Comparison of ENCODE assay signal across 36 cellular contexts in genomic region chr9:136333045-136333444, GRCh38. TPM values are rescaled to one million over a fixed set of nuclear protein-coding genes. Genes with fewer than 3 reads are reported as not detected.
"Had no signal": no experiment of that assay in that cellular context is flagged by ENCODE, and none has a peak within 500 bp of the region (broad histone marks: within the 10 kb centered on the region; RNA-seq: fewer than 3 reads in every experiment).

No MANE protein-coding gene starts in this region.

- H3K9me3 ChIP-seq: colonic mucosa, esophagus muscularis mucosa, gastroesophageal sphincter, left ventricle myocardium inferior, lower lobe of right lung, neutrophil, stomach, thyroid gland had no signal

- H3K27ac Mint-ChIP-seq: dendritic cell treated with granulocyte-macrophage colony-stimulating factor and Interleukin-4, amounts not matched to agents 40 ng/mL and 50 ng/mL, for 4 days; endodermal cell; immature natural killer cell; natural killer cell; progenitor cell of endocrine pancreas had no signal

- ATAC-seq: foreskin keratinocyte, gastroesophageal sphincter, left colon, lower lobe of right lung, natural killer cell, sciatic nerve had no signal

- H3K4me1 Mint-ChIP-seq: natural killer cell had no signal

- H3K4me2 ChIP-seq: smooth muscle cell had no signal

- H3K4me3 ChIP-seq: colonic mucosa, esophagus muscularis mucosa, gastroesophageal sphincter, left ventricle myocardium inferior, lower lobe of right lung, smooth muscle cell, stomach, thyroid gland had no signal

- H3K36me3 ChIP-seq: colonic mucosa, neutrophil, thyroid gland had no signal

- H3K79me2 ChIP-seq: parathyroid adenoma had no signal

- H3K9me3 Mint-ChIP-seq: dendritic cell treated with granulocyte-macrophage colony-stimulating factor and Interleukin-4, amounts not matched to agents 40 ng/mL and 50 ng/mL, for 4 days; endodermal cell; immature natural killer cell; natural killer cell had no signal

- H2AFZ ChIP-seq: parathyroid adenoma had no signal

- H3K27me3 ChIP-seq: esophagus muscularis mucosa, foreskin keratinocyte, gastroesophageal sphincter, thyroid gland had no signal

- H3K27me3 Mint-ChIP-seq: progenitor cell of endocrine pancreas had no signal

- H3K4me3 Mint-ChIP-seq: dendritic cell treated with granulocyte-macrophage colony-stimulating factor and Interleukin-4, amounts not matched to agents 40 ng/mL and 50 ng/mL, for 4 days; endodermal cell; immature natural killer cell; natural killer cell had no signal

- H3K4me1 ChIP-seq: colonic mucosa, foreskin keratinocyte, parathyroid adenoma had no signal

- H3K9ac ChIP-seq: parathyroid adenoma had no signal

- H3K27ac ChIP-seq: colonic mucosa, esophagus muscularis mucosa, foreskin keratinocyte, gastroesophageal sphincter, left ventricle myocardium inferior, lower lobe of right lung, neutrophil, parathyroid adenoma, stomach, thyroid gland had no signal

- DNase-seq: colonic mucosa; effector CD8-positive, alpha-beta T cell; endodermal cell; foreskin keratinocyte; hypothalamus; immature natural killer cell; islet precursor cell; kidney glomerular epithelial cell; left colon; left ventricle myocardium inferior; lower lobe of right lung; natural killer cell; stimulated activated CD4-positive, alpha-beta T cell treated with anti-CD3 and anti-CD28 coated beads, Interleukin-12 subunit alpha, Interleukin-12 subunit beta, amount 100 ng/mL, for 4 hours; stimulated activated CD4-positive, alpha-beta T cell treated with anti-CD3 and anti-CD28 coated beads, Interleukin-1b, Interleukin-23, amount 100 ng/mL, for 48 hours; stimulated activated CD4-positive, alpha-beta T cell treated with anti-CD3 and anti-CD28 coated beads, Interleukin-4, amount 100 ng/mL, for 1 hour; stimulated activated CD8-positive, alpha-beta memory T cell treated with anti-CD3 and anti-CD28 coated beads, Interleukin-4, amount 100 ng/mL, for 48 hours; stimulated activated naive CD4-positive, alpha-beta T cell treated with Interleukin-2 at 50 U/mL for 16 hours; stomach; thyroid gland; trophoblast cell had no signal

- FAIRE-seq: endothelial cell of umbilical vein had no signal

- H3K36me3 Mint-ChIP-seq: immature natural killer cell, natural killer cell had no signal

RNA-seq across cellular contexts. Expression of gene CCDC187, which starts 29.2 kb away (rescaled TPM):
- total RNA-seq: chondrocyte, endothelial cell of umbilical vein, esophagus muscularis mucosa, fibroblast of lung, foreskin keratinocyte, gastroesophageal sphincter, left ventricle myocardium inferior, mesenteric fat pad, myocyte, osteoblast, smooth muscle cell, subcutaneous adipose tissue had no signal
- polyA plus RNA-seq: endothelial cell of umbilical vein, fibroblast of lung, immature natural killer cell, neural cell had no signal
